ENCODE assay signal across 22 cellular contexts in genomic region chr15:46461416-46461815, GRCh38.
DNase-seq lines count a peak whose midpoint lies in the region; ATAC-seq and TF ChIP-seq lines count a peak whose summit lies in the region.
"Had no signal": no experiment of that assay in that cellular context is flagged by ENCODE, and none has a peak within 500 bp of the region (broad histone marks: within the 10 kb centered on the region; RNA-seq: fewer than 3 reads in every experiment).

No MANE protein-coding gene starts in this region.

- H3K27ac ChIP-seq in BLaER1 (no peak overlapping the region), mesenchymal stem cell (ENCODE audit: low read length, poor library complexity, severe bottlenecking) (no peak overlapping the region)
- H3K27ac ChIP-seq: SJSA1 had no signal

- WGBS in mesenchymal stem cell: 57% methylated on average over 2 of the region's 2 CpGs

- H3K18ac ChIP-seq in mesenchymal stem cell (ENCODE audit: low read depth in 1 of 2, low read length in 2 of 2): no peak overlapping the region

- H2BK120ac ChIP-seq in mesenchymal stem cell (ENCODE audit: low read depth, low read length): no peak overlapping the region

- H3K23ac ChIP-seq in mesenchymal stem cell (ENCODE audit: low read length in 2 of 2): no peak overlapping the region

- H3K4me2 ChIP-seq in BLaER1: peak overlapping the region; percentile 27
- H3K4me2 ChIP-seq in mesenchymal stem cell (ENCODE audit: low read length, poor library complexity, severe bottlenecking): no peak overlapping the region

- H3K14ac ChIP-seq in mesenchymal stem cell (ENCODE audit: low read length in 2 of 2): no peak overlapping the region

- no peak overlapping the region for H2AK5ac ChIP-seq in mesenchymal stem cell (ENCODE audit: low read length, severe bottlenecking)

- no peak overlapping the region for H4K8ac ChIP-seq in mesenchymal stem cell (ENCODE audit: low read length)

- H3K4me1 ChIP-seq in BLaER1 (peaks cover 19% of the 10 kb centered on the region), mesenchymal stem cell (ENCODE audit: control insufficient read depth, insufficient read depth, low read depth, low read length) (no peaks in the 10 kb centered on the region)
- H3K4me1 ChIP-seq: BE2C, SJSA1 had no signal

- no peak for ATAC-seq in GM21723 (IDR thresholded peaks at IDR 0.05; ENCODE audit: unreplicated experiment)
- ATAC-seq: CD8-positive, alpha-beta T cell; HCT116; T-cell had no signal

- H3K9ac ChIP-seq in BLaER1 (no peak overlapping the region), mesenchymal stem cell (ENCODE audit: low read length) (no peak overlapping the region)

- H2BK15ac ChIP-seq in mesenchymal stem cell (ENCODE audit: low read depth, poor library complexity, severe bottlenecking): no peak overlapping the region

- no peak overlapping the region for H4K91ac ChIP-seq in mesenchymal stem cell (ENCODE audit: low read length)

- H2BK12ac ChIP-seq in mesenchymal stem cell (ENCODE audit: low read length in 2 of 2): no peak overlapping the region

- TF ChIP-seq CTCF in cardiac fibroblast (IDR thresholded peaks at IDR 0.05; ENCODE audit: low read depth, low read length): no peak

- no peak overlapping the region for H3K4me3 ChIP-seq in BLaER1
- no peak overlapping the region for H3K4me3 ChIP-seq in cardiac fibroblast (replicated peaks in 1 of 2; ENCODE audit: low read depth in 2 of 2, low read length in 2 of 2)
- no peak overlapping the region for H3K4me3 ChIP-seq in mesenchymal stem cell (ENCODE audit: insufficient read depth in 1 of 2, low read depth in 1 of 2, low read length in 2 of 2)
- H3K4me3 ChIP-seq: SJSA1 had no signal

- no peaks in the 10 kb centered on the region for H4K20me1 ChIP-seq in BLaER1

- no peaks in the 10 kb centered on the region for H3K9me3 ChIP-seq in BLaER1
- H3K9me3 ChIP-seq in mesenchymal stem cell (ENCODE audit: control insufficient read depth, low read length): no peaks in the 10 kb centered on the region
- H3K9me3 ChIP-seq: BE2C, SJSA1 had no signal

- H2BK5ac ChIP-seq in mesenchymal stem cell (ENCODE audit: low read depth, low read length, poor library complexity, severe bottlenecking): no peak overlapping the region

- DNase-seq in GM04503 (ENCODE audit: low read depth): peak; percentile 10
- DNase-seq in cardiac fibroblast (ENCODE audit: low read depth in 2 of 2): peak; percentile 2 to 25
- DNase-seq in mesenchymal stem cell: peak; percentile 3
- DNase-seq in NCI-H2196 (lab: John Stamatoyannopoulos, UW; ENCODE audit: unreplicated experiment): no peak
- no peak for DNase-seq in stimulated activated CD4-positive, alpha-beta T cell treated with anti-CD3 and anti-CD28 coated beads, Interleukin-4, amount 100 ng/mL, for 4 hours
- DNase-seq in SKM-1 (lab: John Stamatoyannopoulos, UW; ENCODE audit: unreplicated experiment): no peak
- DNase-seq: ACHN; BE2C; CD8-positive, alpha-beta T cell; KG1; NCI-H1436; NCI-H2029; NCI-H2171; NCI-H446 treated with DMSO at 0.1 percent for 48 hours; NCI-H748 treated with DMSO at 0.1 percent for 48 hours; OCI-M1; RPMI8226; T-cell had no signal

- no peaks in the 10 kb centered on the region for H3K36me3 ChIP-seq in BLaER1
- no peaks in the 10 kb centered on the region for H3K36me3 ChIP-seq in mesenchymal stem cell (ENCODE audit: control insufficient read depth in 1 of 2, insufficient read depth in 2 of 2, low read depth in 1 of 2, low read length in 2 of 2)
- H3K36me3 ChIP-seq: BE2C, SJSA1 had no signal

- no peaks in the 10 kb centered on the region for H3K79me1 ChIP-seq in mesenchymal stem cell (replicated peaks; ENCODE audit: low read length, poor library complexity, severe bottlenecking)

- no peak overlapping the region for H2AFZ ChIP-seq in mesenchymal stem cell (ENCODE audit: low read depth, low read length)

- no peaks in the 10 kb centered on the region for H3K27me3 ChIP-seq in BLaER1
- no peaks in the 10 kb centered on the region for H3K27me3 ChIP-seq in mesenchymal stem cell (ENCODE audit: control insufficient read depth in 1 of 2, insufficient read depth in 1 of 2, low read length in 2 of 2)
- H3K27me3 ChIP-seq: BE2C, SJSA1 had no signal

- peak overlapping the region in 1 of 2 experiments; percentile 11 for H3K4ac ChIP-seq in mesenchymal stem cell (ENCODE audit: low read depth in 1 of 2, low read length in 2 of 2)

Comparison
In these comparisons a context has a peak if more than half of its experiments do, and no peak if none do; other contexts are left out.
1. DNase-seq: peak in GM04503 (single experiment), cardiac fibroblast (2 of 2) and mesenchymal stem cell (single experiment); none in NCI-H2196 (single experiment), stimulated activated CD4-positive, alpha-beta T cell treated with anti-CD3 and anti-CD28 coated beads, Interleukin-4, amount 100 ng/mL, for 4 hours (0 of 2) and SKM-1 (single experiment).